Comparison of ENCODE assay signal across 1 cellular context in genomic region chr3:48299746-48300361, GRCh38.
TF ChIP-seq lines count a peak whose summit lies in the region.

No MANE protein-coding gene starts in this region.

TF ChIP-seq in GM23338, 12 proteins besides CTCF, POLR2A, EP300 and RAD21 (continued from another document):
- TF ChIP-seq ZNF462 (CRISPR knock-in tag; IDR thresholded peaks at IDR 0.05) (no peak), REST (IDR thresholded peaks at IDR 0.05; ENCODE audit: unreplicated experiment) (no peak), EZH2 (IDR thresholded peaks at IDR 0.05; ENCODE audit: low read depth, unreplicated experiment) (no peak), NANOG (IDR thresholded peaks at IDR 0.05; ENCODE audit: borderline replicate concordance) (no peak), ZNF114 (CRISPR knock-in tag; IDR thresholded peaks at IDR 0.05) (no peak), STAT1 (IDR thresholded peaks at IDR 0.05; ENCODE audit: unreplicated experiment) (no peak)
